ENCODE assay signal across 11 cellular contexts in the genomic region with DNA sequence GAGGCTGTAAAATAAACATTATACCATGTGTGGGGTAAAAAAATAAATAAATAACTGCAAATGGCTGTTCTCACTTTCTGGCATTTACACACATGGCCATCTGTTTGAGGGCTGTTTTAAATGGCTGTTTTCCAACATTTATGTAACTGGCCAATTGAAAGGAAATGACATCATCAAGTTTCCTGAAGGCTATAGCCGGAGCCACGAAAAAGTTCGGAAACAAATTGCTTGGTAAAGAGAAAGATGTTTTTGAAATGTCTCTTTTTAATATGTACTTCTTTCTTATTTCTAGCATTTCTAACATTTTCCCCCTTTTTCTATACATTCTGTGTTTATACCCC.
DNase-seq lines count a peak whose midpoint lies in the region; ATAC-seq and TF ChIP-seq lines count a peak whose summit lies in the region.
"Had no signal": no experiment of that assay in that cellular context is flagged by ENCODE, and none has a peak within 500 bp of the region (broad histone marks: within the 10 kb centered on the region; RNA-seq: fewer than 3 reads in every experiment).

No MANE protein-coding gene starts in this region.

- peak; percentile 93 for DNase-seq in HS-5 (ENCODE audit: low read depth)
- peak; percentile 82 for DNase-seq in brain microvascular endothelial cell
- no peak for DNase-seq in left lung
- DNase-seq in thoracic aorta (ENCODE audit: low spot score) = no peak
- no peak for DNase-seq in CD4-positive, alpha-beta memory T cell
- DNase-seq in activated naive CD4-positive, alpha-beta T cell treated with anti-CD3 and anti-CD28 coated beads, Interleukin-2, amount 50 U/mL, for 16 hours = no peak
- DNase-seq: H7, naive B cell, OCI-M1 had no signal

- intact Hi-C loops in left lung (cut with DNase I) = no loop called here
- intact Hi-C loops in CD4-positive, alpha-beta memory T cell (cut with micrococcal nuclease) = no loop called here

- H3K27me3 ChIP-seq in brain microvascular endothelial cell (replicated peaks) = no peaks in the 10 kb centered on the region
- no peaks in the 10 kb centered on the region for H3K27me3 ChIP-seq in left lung
- H3K27me3 ChIP-seq in thoracic aorta (replicated peaks; ENCODE audit: insufficient read depth) = no peaks in the 10 kb centered on the region
- no peaks in the 10 kb centered on the region for H3K27me3 ChIP-seq in CD4-positive, alpha-beta memory T cell (ENCODE audit: insufficient read depth, low read length)

- peaks cover 7 to 16% of the 10 kb centered on the region in 2 donors for H3K27me3 Mint-ChIP-seq in CD4-positive, alpha-beta memory T cell

- no peak overlapping the region for H3K4me3 Mint-ChIP-seq in CD4-positive, alpha-beta memory T cell
- H3K4me3 Mint-ChIP-seq: naive B cell had no signal

- CTCF ChIA-PET in CD4-positive, alpha-beta memory T cell (lab: Charles Lee; ENCODE audit: partially characterized antibody) = no interaction called here

- no peak overlapping the region for H3K27ac Mint-ChIP-seq in CD4-positive, alpha-beta memory T cell
- H3K27ac Mint-ChIP-seq: naive B cell had no signal

- in situ Hi-C loops in brain microvascular endothelial cell (cut with HindIII; ENCODE audit: low pct_ligation_motif_present, low sequenced_read_pairs) = no loop called here

- no peaks in the 10 kb centered on the region for H3K36me3 ChIP-seq in brain microvascular endothelial cell (replicated peaks)
- H3K36me3 ChIP-seq in left lung = no peaks in the 10 kb centered on the region
- H3K36me3 ChIP-seq in thoracic aorta = no peaks in the 10 kb centered on the region
- H3K36me3 ChIP-seq in CD4-positive, alpha-beta memory T cell (ENCODE audit: insufficient read depth, low read length) = no peaks in the 10 kb centered on the region

- no peaks in the 10 kb centered on the region for H3K4me1 Mint-ChIP-seq in CD4-positive, alpha-beta memory T cell
- H3K4me1 Mint-ChIP-seq: naive B cell had no signal

- POLR2A ChIA-PET in CD4-positive, alpha-beta memory T cell (lab: Charles Lee; ENCODE audit: partially characterized antibody) = no interaction called here

- ATAC-seq in left lung (peak; percentile 35), thoracic aorta (ENCODE audit: insufficient number of reproducible peaks, low FRiP score, low read depth) (peak; percentile 86), GM18870 (IDR thresholded peaks at IDR 0.05; ENCODE audit: unreplicated experiment) (no peak), GM21515 (IDR thresholded peaks at IDR 0.05; ENCODE audit: unreplicated experiment) (no peak)

- H3K27ac ChIP-seq in brain microvascular endothelial cell (peak overlapping the region; percentile 73), left lung (peak overlapping the region in 1 of 2 donors; percentile 45), thoracic aorta (peak overlapping the region in 1 of 2 donors; percentile 69)
- H3K27ac ChIP-seq in CD4-positive, alpha-beta memory T cell (ENCODE audit: low read depth, low read length) = no peak overlapping the region

- H3K4me3 ChIP-seq in brain microvascular endothelial cell (ENCODE audit: low read depth, low read length) = no peak overlapping the region
- H3K4me3 ChIP-seq in left lung = no peak overlapping the region
- H3K4me3 ChIP-seq in thoracic aorta = peak overlapping the region; percentile 48
- H3K4me3 ChIP-seq in CD4-positive, alpha-beta memory T cell (ENCODE audit: low read length in 2 of 2) = no peak overlapping the region

- H3K4me1 ChIP-seq in left lung (peaks cover 14 to 18% of the 10 kb centered on the region in 2 donors), thoracic aorta (ENCODE audit: control insufficient read depth in 1 of 2, low read depth in 2 of 2) (peaks cover 20 to 32% of the 10 kb centered on the region in 2 donors)
- no peaks in the 10 kb centered on the region for H3K4me1 ChIP-seq in CD4-positive, alpha-beta memory T cell (ENCODE audit: insufficient read depth, low read length)

- no peaks in the 10 kb centered on the region for H3K36me3 Mint-ChIP-seq in CD4-positive, alpha-beta memory T cell
- H3K36me3 Mint-ChIP-seq: naive B cell had no signal

- no peaks in the 10 kb centered on the region for H3K9me3 ChIP-seq in left lung
- no peaks in the 10 kb centered on the region for H3K9me3 ChIP-seq in thoracic aorta
- H3K9me3 ChIP-seq in CD4-positive, alpha-beta memory T cell (ENCODE audit: control insufficient read depth in 1 of 2, low read length in 2 of 2) = no peaks in the 10 kb centered on the region

- peaks cover 0 to 2% (median 0%) of the 10 kb centered on the region in 8 donors for H3K9me3 Mint-ChIP-seq in CD4-positive, alpha-beta memory T cell

- TF ChIP-seq CTCF in brain microvascular endothelial cell (IDR thresholded peaks at IDR 0.05; ENCODE audit: low read depth, low read length, missing control alignments) (no peak), left lung (IDR thresholded peaks at IDR 0.05) (no peak), thoracic aorta (IDR thresholded peaks at IDR 0.05) (no peak)

Comparison
In these comparisons a context has a peak if more than half of its experiments do, and no peak if none do; other contexts are left out.
1. DNase-seq: peak in HS-5 (single experiment) and brain microvascular endothelial cell (single experiment); none in left lung (0 of 2), thoracic aorta (single experiment), CD4-positive, alpha-beta memory T cell (0 of 5) and activated naive CD4-positive, alpha-beta T cell treated with anti-CD3 and anti-CD28 coated beads, Interleukin-2, amount 50 U/mL, for 16 hours (single experiment).
2. ATAC-seq: peak in left lung (single experiment) and thoracic aorta (single experiment); none in GM18870 (single experiment) and GM21515 (single experiment).